2 cellular contexts compared by ENCODE assay signal in the genomic region with DNA sequence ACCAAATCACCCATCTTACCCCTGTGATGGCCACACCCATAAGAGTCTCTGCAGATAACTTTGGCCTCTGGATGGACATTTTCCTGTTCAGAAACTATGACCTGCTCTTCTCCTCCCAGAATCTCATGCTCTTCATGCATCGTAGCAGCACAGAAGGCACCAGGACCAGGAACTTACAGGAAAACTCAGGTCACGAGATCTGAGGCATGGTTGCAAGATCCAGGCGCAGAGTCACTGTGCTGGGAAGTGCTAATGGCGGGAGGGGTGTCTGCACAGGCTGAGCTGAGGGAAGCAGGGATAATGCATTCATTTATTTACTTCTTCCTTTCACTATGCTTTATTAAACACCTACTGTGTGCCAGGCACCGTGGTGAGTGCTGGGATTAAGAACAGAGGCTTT.
TF ChIP-seq lines count a peak whose summit lies in the region.

No MANE protein-coding gene starts in this region.

TF ChIP-seq in SK-N-SH, 30 proteins besides CTCF, POLR2A, EP300 and RAD21:
- TF ChIP-seq, protein P1, sequence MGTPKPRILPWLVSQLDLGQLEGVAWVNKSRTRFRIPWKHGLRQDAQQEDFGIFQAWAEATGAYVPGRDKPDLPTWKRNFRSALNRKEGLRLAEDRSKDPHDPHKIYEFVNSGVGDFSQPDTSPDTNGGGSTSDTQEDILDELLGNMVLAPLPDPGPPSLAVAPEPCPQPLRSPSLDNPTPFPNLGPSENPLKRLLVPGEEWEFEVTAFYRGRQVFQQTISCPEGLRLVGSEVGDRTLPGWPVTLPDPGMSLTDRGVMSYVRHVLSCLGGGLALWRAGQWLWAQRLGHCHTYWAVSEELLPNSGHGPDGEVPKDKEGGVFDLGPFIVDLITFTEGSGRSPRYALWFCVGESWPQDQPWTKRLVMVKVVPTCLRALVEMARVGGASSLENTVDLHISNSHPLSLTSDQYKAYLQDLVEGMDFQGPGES (IDR thresholded peaks at IDR 0.05; ENCODE audit: low read depth, low read length), result no peak
- TF ChIP-seq RFX5 (IDR thresholded peaks at IDR 0.05; ENCODE audit: low read length), result no peak
- no peak for TF ChIP-seq TCF12 (IDR thresholded peaks at IDR 0.05)
- TF ChIP-seq FOXM1 (IDR thresholded peaks at IDR 0.05; ENCODE audit: low read depth), result no peak
- TF ChIP-seq NRF1 (IDR thresholded peaks at IDR 0.05; ENCODE audit: low read depth, low read length), result no peak
- TF ChIP-seq RXRA (IDR thresholded peaks at IDR 0.05; ENCODE audit: borderline replicate concordance, low read depth), result no peak
- no peak for TF ChIP-seq JUND (IDR thresholded peaks at IDR 0.05)
- TF ChIP-seq, protein P2, sequence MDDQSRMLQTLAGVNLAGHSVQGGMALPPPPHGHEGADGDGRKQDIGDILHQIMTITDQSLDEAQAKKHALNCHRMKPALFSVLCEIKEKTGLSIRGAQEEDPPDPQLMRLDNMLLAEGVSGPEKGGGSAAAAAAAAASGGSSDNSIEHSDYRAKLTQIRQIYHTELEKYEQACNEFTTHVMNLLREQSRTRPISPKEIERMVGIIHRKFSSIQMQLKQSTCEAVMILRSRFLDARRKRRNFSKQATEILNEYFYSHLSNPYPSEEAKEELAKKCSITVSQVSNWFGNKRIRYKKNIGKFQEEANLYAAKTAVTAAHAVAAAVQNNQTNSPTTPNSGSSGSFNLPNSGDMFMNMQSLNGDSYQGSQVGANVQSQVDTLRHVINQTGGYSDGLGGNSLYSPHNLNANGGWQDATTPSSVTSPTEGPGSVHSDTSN (IDR thresholded peaks at IDR 0.05), result no peak
- TF ChIP-seq YY1 (IDR thresholded peaks at IDR 0.05; ENCODE audit: low read depth), result no peak
- TF ChIP-seq, protein P3, sequence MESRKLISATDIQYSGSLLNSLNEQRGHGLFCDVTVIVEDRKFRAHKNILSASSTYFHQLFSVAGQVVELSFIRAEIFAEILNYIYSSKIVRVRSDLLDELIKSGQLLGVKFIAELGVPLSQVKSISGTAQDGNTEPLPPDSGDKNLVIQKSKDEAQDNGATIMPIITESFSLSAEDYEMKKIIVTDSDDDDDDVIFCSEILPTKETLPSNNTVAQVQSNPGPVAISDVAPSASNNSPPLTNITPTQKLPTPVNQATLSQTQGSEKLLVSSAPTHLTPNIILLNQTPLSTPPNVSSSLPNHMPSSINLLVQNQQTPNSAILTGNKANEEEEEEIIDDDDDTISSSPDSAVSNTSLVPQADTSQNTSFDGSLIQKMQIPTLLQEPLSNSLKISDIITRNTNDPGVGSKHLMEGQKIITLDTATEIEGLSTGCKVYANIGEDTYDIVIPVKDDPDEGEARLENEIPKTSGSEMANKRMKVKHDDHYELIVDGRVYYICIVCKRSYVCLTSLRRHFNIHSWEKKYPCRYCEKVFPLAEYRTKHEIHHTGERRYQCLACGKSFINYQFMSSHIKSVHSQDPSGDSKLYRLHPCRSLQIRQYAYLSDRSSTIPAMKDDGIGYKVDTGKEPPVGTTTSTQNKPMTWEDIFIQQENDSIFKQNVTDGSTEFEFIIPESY (IDR thresholded peaks at IDR 0.05; ENCODE audit: borderline replicate concordance, low read depth), result no peak
- no peak for TF ChIP-seq POLR2AphosphoS5 (IDR thresholded peaks at IDR 0.05; ENCODE audit: low read depth, low read length)
- TF ChIP-seq TAF1 (IDR thresholded peaks at IDR 0.05; ENCODE audit: borderline replicate concordance, low read depth, low read length), result no peak
- no peak for TF ChIP-seq NFIC (IDR thresholded peaks at IDR 0.05; ENCODE audit: borderline replicate concordance)
- no peak for TF ChIP-seq ELF1 (IDR thresholded peaks at IDR 0.05)

TF ChIP-seq in SK-N-SH treated with all-trans-retinoic acid at 6 μM for 48 hours, 23 proteins besides CTCF, POLR2A, EP300 and RAD21:
- TF ChIP-seq ZC3H10 (CRISPR knock-in tag; IDR thresholded peaks at IDR 0.05), result no peak
- TF ChIP-seq, protein P4, sequence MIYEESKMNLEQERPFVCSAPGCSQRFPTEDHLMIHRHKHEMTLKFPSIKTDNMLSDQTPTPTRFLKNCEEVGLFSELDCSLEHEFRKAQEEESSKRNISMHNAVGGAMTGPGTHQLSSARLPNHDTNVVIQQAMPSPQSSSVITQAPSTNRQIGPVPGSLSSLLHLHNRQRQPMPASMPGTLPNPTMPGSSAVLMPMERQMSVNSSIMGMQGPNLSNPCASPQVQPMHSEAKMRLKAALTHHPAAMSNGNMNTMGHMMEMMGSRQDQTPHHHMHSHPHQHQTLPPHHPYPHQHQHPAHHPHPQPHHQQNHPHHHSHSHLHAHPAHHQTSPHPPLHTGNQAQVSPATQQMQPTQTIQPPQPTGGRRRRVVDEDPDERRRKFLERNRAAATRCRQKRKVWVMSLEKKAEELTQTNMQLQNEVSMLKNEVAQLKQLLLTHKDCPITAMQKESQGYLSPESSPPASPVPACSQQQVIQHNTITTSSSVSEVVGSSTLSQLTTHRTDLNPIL (CRISPR knock-in tag; IDR thresholded peaks at IDR 0.05; ENCODE audit: low read depth), result no peak
- TF ChIP-seq SNAI2 (CRISPR knock-in tag; IDR thresholded peaks at IDR 0.05), result no peak
- TF ChIP-seq ARNTL (CRISPR knock-in tag; IDR thresholded peaks at IDR 0.05; ENCODE audit: borderline replicate concordance, low read depth), result no peak
- TF ChIP-seq ZNF565 (CRISPR knock-in tag; conservative IDR thresholded peaks at IDR 0.05; ENCODE audit: low read depth), result no peak
- TF ChIP-seq, protein P5, sequence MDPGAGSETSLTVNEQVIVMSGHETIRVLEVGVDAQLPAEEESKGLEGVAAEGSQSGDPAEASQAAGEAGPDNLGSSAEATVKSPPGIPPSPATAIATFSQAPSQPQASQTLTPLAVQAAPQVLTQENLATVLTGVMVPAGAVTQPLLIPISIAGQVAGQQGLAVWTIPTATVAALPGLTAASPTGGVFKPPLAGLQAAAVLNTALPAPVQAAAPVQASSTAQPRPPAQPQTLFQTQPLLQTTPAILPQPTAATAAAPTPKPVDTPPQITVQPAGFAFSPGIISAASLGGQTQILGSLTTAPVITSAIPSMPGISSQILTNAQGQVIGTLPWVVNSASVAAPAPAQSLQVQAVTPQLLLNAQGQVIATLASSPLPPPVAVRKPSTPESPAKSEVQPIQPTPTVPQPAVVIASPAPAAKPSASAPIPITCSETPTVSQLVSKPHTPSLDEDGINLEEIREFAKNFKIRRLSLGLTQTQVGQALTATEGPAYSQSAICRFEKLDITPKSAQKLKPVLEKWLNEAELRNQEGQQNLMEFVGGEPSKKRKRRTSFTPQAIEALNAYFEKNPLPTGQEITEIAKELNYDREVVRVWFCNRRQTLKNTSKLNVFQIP (CRISPR knock-in tag; IDR thresholded peaks at IDR 0.05; ENCODE audit: borderline replicate concordance, low read depth), result no peak
- TF ChIP-seq ZNF8 (CRISPR knock-in tag; IDR thresholded peaks at IDR 0.05), result no peak
- no peak for TF ChIP-seq OSR1 (CRISPR knock-in tag; IDR thresholded peaks at IDR 0.05)
- no peak for TF ChIP-seq ZFP3 (CRISPR knock-in tag; IDR thresholded peaks at IDR 0.05)
- no peak for TF ChIP-seq ZFP30 (CRISPR knock-in tag; IDR thresholded peaks at IDR 0.05)
- TF ChIP-seq, protein P6, sequence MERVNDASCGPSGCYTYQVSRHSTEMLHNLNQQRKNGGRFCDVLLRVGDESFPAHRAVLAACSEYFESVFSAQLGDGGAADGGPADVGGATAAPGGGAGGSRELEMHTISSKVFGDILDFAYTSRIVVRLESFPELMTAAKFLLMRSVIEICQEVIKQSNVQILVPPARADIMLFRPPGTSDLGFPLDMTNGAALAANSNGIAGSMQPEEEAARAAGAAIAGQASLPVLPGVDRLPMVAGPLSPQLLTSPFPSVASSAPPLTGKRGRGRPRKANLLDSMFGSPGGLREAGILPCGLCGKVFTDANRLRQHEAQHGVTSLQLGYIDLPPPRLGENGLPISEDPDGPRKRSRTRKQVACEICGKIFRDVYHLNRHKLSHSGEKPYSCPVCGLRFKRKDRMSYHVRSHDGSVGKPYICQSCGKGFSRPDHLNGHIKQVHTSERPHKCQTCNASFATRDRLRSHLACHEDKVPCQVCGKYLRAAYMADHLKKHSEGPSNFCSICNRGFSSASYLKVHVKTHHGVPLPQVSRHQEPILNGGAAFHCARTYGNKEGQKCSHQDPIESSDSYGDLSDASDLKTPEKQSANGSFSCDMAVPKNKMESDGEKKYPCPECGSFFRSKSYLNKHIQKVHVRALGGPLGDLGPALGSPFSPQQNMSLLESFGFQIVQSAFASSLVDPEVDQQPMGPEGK (CRISPR knock-in tag; IDR thresholded peaks at IDR 0.05; ENCODE audit: borderline replicate concordance), result no peak
